ENCODE assay signal across 16 cellular contexts in genomic region chr4:85556293-85556692, GRCh38.
DNase-seq lines count a peak whose midpoint lies in the region; ATAC-seq and TF ChIP-seq lines count a peak whose summit lies in the region.
"Had no signal": no experiment of that assay in that cellular context is flagged by ENCODE, and none has a peak within 500 bp of the region (broad histone marks: within the 10 kb centered on the region; RNA-seq: fewer than 3 reads in every experiment).

No MANE protein-coding gene starts in this region.

- ATAC-seq in GM21360 (IDR thresholded peaks at IDR 0.05; ENCODE audit: unreplicated experiment) = peak; percentile 50
- ATAC-seq in HG03103 (IDR thresholded peaks at IDR 0.05; ENCODE audit: low read depth, unreplicated experiment) = peak; percentile 59
- ATAC-seq: naive thymus-derived CD4-positive, alpha-beta T cell had no signal

- no peak overlapping the region for H3K4me3 ChIP-seq in GM12865 (ENCODE audit: low read depth, low read length)
- H3K4me3 ChIP-seq in H7 (ENCODE audit: insufficient read depth, low read depth, low read length) = no peak overlapping the region
- H3K4me3 ChIP-seq: cardiac muscle cell, tibial artery had no signal

- H3K36me3 Mint-ChIP-seq in dendritic cell treated with granulocyte-macrophage colony-stimulating factor and Interleukin-4, amounts not matched to agents 40 ng/mL and 50 ng/mL, for 4 days (ENCODE audit: low read depth) = no peaks in the 10 kb centered on the region
- H3K36me3 Mint-ChIP-seq: activated naive CD8-positive, alpha-beta T cell treated with anti-CD3 and anti-CD28 coated beads, Interleukin-2, amount 10 ng/mL, durations not matched to agents 7 days and 5 days; naive thymus-derived CD4-positive, alpha-beta T cell had no signal

- no peaks in the 10 kb centered on the region for H3K36me3 ChIP-seq in H7 (replicated peaks; ENCODE audit: control insufficient read depth, insufficient read depth, low read length)
- H3K36me3 ChIP-seq: cardiac muscle cell, tibial artery had no signal

- no peaks in the 10 kb centered on the region for H3K27me3 ChIP-seq in H7 (ENCODE audit: control insufficient read depth, insufficient read depth, low read length)
- H3K27me3 ChIP-seq: cardiac muscle cell, tibial artery had no signal

- DNase-seq in GM12865 (ENCODE audit: low read depth) (peak; percentile 72), H7 (no peak), mucosa of gallbladder (ENCODE audit: low spot score) (no peak), NK-92 (lab: John Stamatoyannopoulos, UW; ENCODE audit: unreplicated experiment) (no peak), NCI-H69 (lab: John Stamatoyannopoulos, UW) (no peak)
- DNase-seq: activated naive CD8-positive, alpha-beta T cell treated with anti-CD3 and anti-CD28 coated beads, Interleukin-2, amount 10 ng/mL, durations not matched to agents 7 days and 5 days; Calu3; HCEC 1CT; kidney; naive thymus-derived CD4-positive, alpha-beta T cell; T-helper 2 cell; tibial artery had no signal

- peak overlapping the region; percentile 7 for H3K27ac Mint-ChIP-seq in dendritic cell treated with granulocyte-macrophage colony-stimulating factor and Interleukin-4, amounts not matched to agents 40 ng/mL and 50 ng/mL, for 4 days
- H3K27ac Mint-ChIP-seq: activated naive CD8-positive, alpha-beta T cell treated with anti-CD3 and anti-CD28 coated beads, Interleukin-2, amount 10 ng/mL, durations not matched to agents 7 days and 5 days; naive thymus-derived CD4-positive, alpha-beta T cell had no signal

- H3K9me3 Mint-ChIP-seq in dendritic cell treated with granulocyte-macrophage colony-stimulating factor and Interleukin-4, amounts not matched to agents 40 ng/mL and 50 ng/mL, for 4 days = peaks cover 40% of the 10 kb centered on the region

- H3K27me3 Mint-ChIP-seq in dendritic cell treated with granulocyte-macrophage colony-stimulating factor and Interleukin-4, amounts not matched to agents 40 ng/mL and 50 ng/mL, for 4 days = no peaks in the 10 kb centered on the region
- H3K27me3 Mint-ChIP-seq: activated naive CD8-positive, alpha-beta T cell treated with anti-CD3 and anti-CD28 coated beads, Interleukin-2, amount 10 ng/mL, durations not matched to agents 7 days and 5 days; naive thymus-derived CD4-positive, alpha-beta T cell had no signal

- H3K4me1 Mint-ChIP-seq in dendritic cell treated with granulocyte-macrophage colony-stimulating factor and Interleukin-4, amounts not matched to agents 40 ng/mL and 50 ng/mL, for 4 days (ENCODE audit: low read depth) = peaks cover 23% of the 10 kb centered on the region
- H3K4me1 Mint-ChIP-seq: activated naive CD8-positive, alpha-beta T cell treated with anti-CD3 and anti-CD28 coated beads, Interleukin-2, amount 10 ng/mL, durations not matched to agents 7 days and 5 days; naive thymus-derived CD4-positive, alpha-beta T cell had no signal

- TF ChIP-seq CTCF in GM12865 (IDR thresholded peaks at IDR 0.05; ENCODE audit: insufficient read depth, low read depth, low read length, missing control alignments) = no peak

- intact Hi-C loops in dendritic cell treated with granulocyte-macrophage colony-stimulating factor and Interleukin-4, amounts not matched to agents 40 ng/mL and 50 ng/mL, for 4 days (cut with micrococcal nuclease) = no loop called here

- no peak overlapping the region for H3K4me3 Mint-ChIP-seq in dendritic cell treated with granulocyte-macrophage colony-stimulating factor and Interleukin-4, amounts not matched to agents 40 ng/mL and 50 ng/mL, for 4 days
- H3K4me3 Mint-ChIP-seq: activated naive CD8-positive, alpha-beta T cell treated with anti-CD3 and anti-CD28 coated beads, Interleukin-2, amount 10 ng/mL, durations not matched to agents 7 days and 5 days; naive thymus-derived CD4-positive, alpha-beta T cell had no signal
